Comparison of ENCODE assay signal across 18 cellular contexts in genomic region chr1:93595266-93595665, GRCh38.
DNase-seq lines count a peak whose midpoint lies in the region; ATAC-seq and TF ChIP-seq lines count a peak whose summit lies in the region.
"Had no signal": no experiment of that assay in that cellular context is flagged by ENCODE, and none has a peak within 500 bp of the region (broad histone marks: within the 10 kb centered on the region; RNA-seq: fewer than 3 reads in every experiment).

No MANE protein-coding gene starts in this region.

- no peak overlapping the region for H3K4me2 ChIP-seq in PC-3 (ENCODE audit: low read length)

- H3K4me3 Mint-ChIP-seq in mesothelial cell of epicardium: no peak overlapping the region
- H3K4me3 Mint-ChIP-seq: activated CD8-positive, alpha-beta T cell treated with anti-CD3 and anti-CD28 coated beads for 36 hours; central memory CD8-positive, alpha-beta T cell; natural killer cell treated with Interleukin-12 subunit alpha and Interleukin-12 subunit beta and Interleukin-15 and Interleukin-18, amount 100 ng/mL, for 72 hours; T-helper 2 cell treated with Interferon-gamma antibody and Interleukin-4, amounts not matched to agents 5 μg/mL and 100 μg/mL, for 36 hours had no signal

- no peak overlapping the region for H3K9ac ChIP-seq in PC-3 (ENCODE audit: low read length)

- TF ChIP-seq CTCF in AG10803 (conservative IDR thresholded peaks at IDR 0.05; ENCODE audit: low read length) (no peak), PC-3 (conservative IDR thresholded peaks at IDR 0.05; ENCODE audit: low read depth, low read length) (no peak), epithelial cell of esophagus (IDR thresholded peaks at IDR 0.05; ENCODE audit: insufficient read depth, low read depth, low read length, missing control alignments) (no peak), mesothelial cell of epicardium (IDR thresholded peaks at IDR 0.05; ENCODE audit: unreplicated experiment) (no peak), ovary (IDR thresholded peaks at IDR 0.05) (no peak)

- 81 to 86% (median 83%) methylated on average over 2 of the region's 2 CpGs for WGBS in ovary, 3 donors

- H3K79me2 ChIP-seq in PC-3 (ENCODE audit: low read length): peaks cover 97% of the 10 kb centered on the region

- no peaks in the 10 kb centered on the region for H3K9me2 ChIP-seq in PC-3 (replicated peaks; ENCODE audit: low read length)

- H3K36me3 Mint-ChIP-seq in mesothelial cell of epicardium: no peaks in the 10 kb centered on the region
- H3K36me3 Mint-ChIP-seq: natural killer cell treated with Interleukin-12 subunit alpha and Interleukin-12 subunit beta and Interleukin-15 and Interleukin-18, amount 100 ng/mL, for 72 hours had no signal

- POLR2A ChIA-PET in PC-3 (lab: Charles Lee; ENCODE audit: unreplicated experiment): no interaction called here

- no peak for ATAC-seq in PC-3
- ATAC-seq: activated CD8-positive, alpha-beta T cell treated with anti-CD3 and anti-CD28 coated beads for 36 hours; esophagus mucosa; GM12878; natural killer cell treated with Interleukin-12 subunit alpha and Interleukin-12 subunit beta and Interleukin-15 and Interleukin-18, amount 100 ng/mL, for 72 hours had no signal

- no TSS peak for BruUV-seq in PC-3 (replicated peaks; lab: Mats Ljungman, UMichigan)

- H3K4me1 Mint-ChIP-seq in mesothelial cell of epicardium: peaks cover 79% of the 10 kb centered on the region

- no peak overlapping the region for H3K4me3 ChIP-seq in AG10803 (ENCODE audit: low read length)
- H3K4me3 ChIP-seq in PC-3 (ENCODE audit: low read length): no peak overlapping the region
- H3K4me3 ChIP-seq in epithelial cell of esophagus (ENCODE audit: low read length): no peak overlapping the region
- H3K4me3 ChIP-seq in ovary: no peak overlapping the region
- H3K4me3 ChIP-seq: GM12878, vagina had no signal

- CTCF ChIA-PET in PC-3 (lab: Charles Lee): no interaction called here

- H3K27me3 Mint-ChIP-seq in mesothelial cell of epicardium (ENCODE audit: low read depth): no peaks in the 10 kb centered on the region

- H3K27ac ChIP-seq in PC-3 (ENCODE audit: low read length) (peak overlapping the region; percentile 37; the same call in 1 of the 2 replicates), ovary (no peak overlapping the region)
- H3K27ac ChIP-seq: vagina had no signal

- H3F3A ChIP-seq in PC-3 (ENCODE audit: low read length, unreplicated experiment): peaks cover 5% of the 10 kb centered on the region

- peak overlapping the region; percentile 28 for H3K27ac Mint-ChIP-seq in mesothelial cell of epicardium
- H3K27ac Mint-ChIP-seq: activated CD8-positive, alpha-beta T cell treated with anti-CD3 and anti-CD28 coated beads for 36 hours; natural killer cell treated with Interleukin-12 subunit alpha and Interleukin-12 subunit beta and Interleukin-15 and Interleukin-18, amount 100 ng/mL, for 72 hours; T-helper 2 cell treated with Interferon-gamma antibody and Interleukin-4, amounts not matched to agents 5 μg/mL and 100 μg/mL, for 36 hours had no signal

- peaks cover 72% of the 10 kb centered on the region for H3K36me3 ChIP-seq in PC-3 (ENCODE audit: low read depth, low read length)
- H3K36me3 ChIP-seq in ovary: no peaks in the 10 kb centered on the region
- H3K36me3 ChIP-seq: vagina had no signal

- H3K4me1 ChIP-seq in PC-3 (ENCODE audit: insufficient read depth, low read length) (peaks cover 16% of the 10 kb centered on the region), ovary (ENCODE audit: insufficient read depth) (peaks cover 2% of the 10 kb centered on the region)

- DNase-seq in AG10803 (ENCODE audit: low read depth) (peak; percentile 85), PC-3 (no peak), epithelial cell of esophagus (ENCODE audit: low read depth) (peak; percentile 39), mesothelial cell of epicardium (ENCODE audit: low spot score in 2 of 2, unreplicated experiment in 2 of 2) (no peak), SKM-1 (lab: John Stamatoyannopoulos, UW; ENCODE audit: unreplicated experiment) (no peak), HuH-7 (ENCODE audit: low spot score) (no peak), NCI-H146 (lab: John Stamatoyannopoulos, UW) (no peak), ovary (no peak)
- DNase-seq: activated CD8-positive, alpha-beta T cell treated with anti-CD3 and anti-CD28 coated beads for 36 hours; activated gamma-delta T cell; NCI-H2171 treated with DMSO at 0.1 percent for 48 hours; OCI-M1 had no signal

- no peaks in the 10 kb centered on the region for H3K9me3 Mint-ChIP-seq in mesothelial cell of epicardium
- H3K9me3 Mint-ChIP-seq: activated CD8-positive, alpha-beta T cell treated with anti-CD3 and anti-CD28 coated beads for 36 hours; central memory CD8-positive, alpha-beta T cell; natural killer cell treated with Interleukin-12 subunit alpha and Interleukin-12 subunit beta and Interleukin-15 and Interleukin-18, amount 100 ng/mL, for 72 hours; T-helper 2 cell treated with Interferon-gamma antibody and Interleukin-4, amounts not matched to agents 5 μg/mL and 100 μg/mL, for 36 hours had no signal

- peaks cover 84% of the 10 kb centered on the region for H4K20me1 ChIP-seq in PC-3 (ENCODE audit: low read length)

- intact Hi-C loops in PC-3 (cut with micrococcal nuclease) (no loop called here), ovary (cut with DNase I) (no loop called here)

- no peak for TF ChIP-seq POLR2A in ovary (IDR thresholded peaks at IDR 0.05)

- no peaks in the 10 kb centered on the region for H3K9me3 ChIP-seq in PC-3 (ENCODE audit: low read length)
- H3K9me3 ChIP-seq in ovary: no peaks in the 10 kb centered on the region
- H3K9me3 ChIP-seq: vagina had no signal

- no peak overlapping the region for H2AFZ ChIP-seq in PC-3 (ENCODE audit: low read length)

- H3K27me3 ChIP-seq in PC-3 (ENCODE audit: low read length) (no peaks in the 10 kb centered on the region), ovary (no peaks in the 10 kb centered on the region)
- H3K27me3 ChIP-seq: vagina had no signal

- TF ChIP-seq EP300 in ovary (IDR thresholded peaks at IDR 0.05): no peak

Comparison
In these comparisons a context has a peak if more than half of its experiments do, and no peak if none do; other contexts are left out.
1. DNase-seq: peak in AG10803 (single experiment) and epithelial cell of esophagus (single experiment); none in PC-3 (single experiment), mesothelial cell of epicardium (0 of 2), SKM-1 (single experiment), HuH-7 (single experiment), NCI-H146 (single experiment) and ovary (0 of 5).